In genomic region chr20:38962044-38962897, GRCh38 we compare ENCODE assay signal across 1 cellular context.
A peak's percentile ranks its signal among the peaks of the same experiment; 100 is the strongest.
TF ChIP-seq lines count a peak whose summit lies in the region.

TSS of gene DHX35 (plus strand) at chr20:38962344. CDS start at chr20:38962368, 24 bp downstream.

TF ChIP-seq in HepG2, 621 proteins besides CTCF, POLR2A, EP300 and RAD21 (continued from another document):
- TF ChIP-seq, protein P1, sequence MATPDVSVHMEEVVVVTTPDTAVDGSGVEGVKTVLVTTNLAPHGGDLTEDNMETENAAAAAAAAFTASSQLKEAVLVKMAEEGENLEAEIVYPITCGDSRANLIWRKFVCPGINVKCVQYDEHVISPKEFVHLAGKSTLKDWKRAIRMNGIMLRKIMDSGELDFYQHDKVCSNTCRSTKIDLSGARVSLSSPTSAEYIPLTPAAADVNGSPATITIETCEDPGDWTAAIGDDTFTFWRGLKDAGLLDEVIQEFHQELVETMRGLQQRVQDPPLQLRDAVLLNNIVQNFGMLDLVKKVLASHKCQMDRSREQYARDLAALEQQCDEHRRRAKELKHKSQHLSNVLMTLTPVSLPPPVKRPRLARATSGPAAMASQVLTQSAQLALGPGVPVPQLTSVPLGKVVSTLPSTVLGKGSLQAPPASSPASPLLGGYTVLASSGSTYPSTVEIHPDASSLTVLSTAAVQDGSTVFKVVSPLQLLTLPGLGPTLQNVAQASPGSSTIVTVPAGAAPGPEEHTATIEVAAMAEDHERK (CRISPR knock-in tag; IDR thresholded peaks at IDR 0.05; ENCODE audit: low read depth): no peak; the same call in 1 of the 2 replicates
- peak; percentile 88 for TF ChIP-seq ZNF280B (CRISPR knock-in tag; IDR thresholded peaks at IDR 0.05; ENCODE audit: borderline replicate concordance)
- TF ChIP-seq ZNF572 (CRISPR knock-in tag; IDR thresholded peaks at IDR 0.05): peak; percentile 61; the same call in 1 of the 2 replicates
- TF ChIP-seq KMT2A (CRISPR knock-in tag; IDR thresholded peaks at IDR 0.05): peak; percentile 98
- TF ChIP-seq CBX1 (IDR thresholded peaks at IDR 0.05; ENCODE audit: low read depth): peak; percentile 91
- TF ChIP-seq, protein P2, sequence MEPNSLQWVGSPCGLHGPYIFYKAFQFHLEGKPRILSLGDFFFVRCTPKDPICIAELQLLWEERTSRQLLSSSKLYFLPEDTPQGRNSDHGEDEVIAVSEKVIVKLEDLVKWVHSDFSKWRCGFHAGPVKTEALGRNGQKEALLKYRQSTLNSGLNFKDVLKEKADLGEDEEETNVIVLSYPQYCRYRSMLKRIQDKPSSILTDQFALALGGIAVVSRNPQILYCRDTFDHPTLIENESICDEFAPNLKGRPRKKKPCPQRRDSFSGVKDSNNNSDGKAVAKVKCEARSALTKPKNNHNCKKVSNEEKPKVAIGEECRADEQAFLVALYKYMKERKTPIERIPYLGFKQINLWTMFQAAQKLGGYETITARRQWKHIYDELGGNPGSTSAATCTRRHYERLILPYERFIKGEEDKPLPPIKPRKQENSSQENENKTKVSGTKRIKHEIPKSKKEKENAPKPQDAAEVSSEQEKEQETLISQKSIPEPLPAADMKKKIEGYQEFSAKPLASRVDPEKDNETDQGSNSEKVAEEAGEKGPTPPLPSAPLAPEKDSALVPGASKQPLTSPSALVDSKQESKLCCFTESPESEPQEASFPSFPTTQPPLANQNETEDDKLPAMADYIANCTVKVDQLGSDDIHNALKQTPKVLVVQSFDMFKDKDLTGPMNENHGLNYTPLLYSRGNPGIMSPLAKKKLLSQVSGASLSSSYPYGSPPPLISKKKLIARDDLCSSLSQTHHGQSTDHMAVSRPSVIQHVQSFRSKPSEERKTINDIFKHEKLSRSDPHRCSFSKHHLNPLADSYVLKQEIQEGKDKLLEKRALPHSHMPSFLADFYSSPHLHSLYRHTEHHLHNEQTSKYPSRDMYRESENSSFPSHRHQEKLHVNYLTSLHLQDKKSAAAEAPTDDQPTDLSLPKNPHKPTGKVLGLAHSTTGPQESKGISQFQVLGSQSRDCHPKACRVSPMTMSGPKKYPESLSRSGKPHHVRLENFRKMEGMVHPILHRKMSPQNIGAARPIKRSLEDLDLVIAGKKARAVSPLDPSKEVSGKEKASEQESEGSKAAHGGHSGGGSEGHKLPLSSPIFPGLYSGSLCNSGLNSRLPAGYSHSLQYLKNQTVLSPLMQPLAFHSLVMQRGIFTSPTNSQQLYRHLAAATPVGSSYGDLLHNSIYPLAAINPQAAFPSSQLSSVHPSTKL (CRISPR knock-in tag; IDR thresholded peaks at IDR 0.05): peak; percentile 73
- TF ChIP-seq RELA (CRISPR knock-in tag; IDR thresholded peaks at IDR 0.05): 0 out of 2 replicates have a peak, but pooled peaks have one; percentile 69
- TF ChIP-seq ZSCAN12 (CRISPR knock-in tag; IDR thresholded peaks at IDR 0.05): peak; percentile 93; the same call in 1 of the 2 replicates
- peak; percentile 90 for TF ChIP-seq POLR2AphosphoS5 (IDR thresholded peaks at IDR 0.05; ENCODE audit: low read depth, low read length)
- 0 out of 2 replicates have a peak, but pooled peaks have one; percentile 42 for TF ChIP-seq ZNF264 (CRISPR knock-in tag; IDR thresholded peaks at IDR 0.05)
- TF ChIP-seq ZBTB1 (CRISPR knock-in tag; IDR thresholded peaks at IDR 0.05; ENCODE audit: borderline replicate concordance): 0 out of 2 replicates have a peak, but pooled peaks have one; percentile 80
- peak; percentile 91 for TF ChIP-seq GABPB1 (CRISPR knock-in tag; IDR thresholded peaks at IDR 0.05)
